11 cellular contexts compared by ENCODE assay signal in genomic region chr19:47781590-47782318, GRCh38. TPM values are rescaled to one million over a fixed set of nuclear protein-coding genes. Genes with fewer than 3 reads are reported as not detected.
DNase-seq lines count a peak whose midpoint lies in the region; ATAC-seq and TF ChIP-seq lines count a peak whose summit lies in the region.
"Had no signal": no experiment of that assay in that cellular context is flagged by ENCODE, and none has a peak within 500 bp of the region (broad histone marks: within the 10 kb centered on the region; RNA-seq: fewer than 3 reads in every experiment).

No MANE protein-coding gene starts in this region.

- peaks cover 25% of the 10 kb centered on the region for H3K36me3 Mint-ChIP-seq in T-helper 1 cell treated with Interleukin-12 subunit alpha and Interleukin-12 subunit beta and Interleukin-4 antibody, amounts not matched to agents 30 μg/mL and 1 μg/mL, for 36 hours (ENCODE audit: low read depth)
- peaks cover 37% of the 10 kb centered on the region for H3K36me3 Mint-ChIP-seq in activated T-helper 2 cell treated with anti-CD3 and anti-CD28 coated beads, Interferon-gamma antibody, Interleukin-2, Interleukin-4, amounts not matched to agents 10 μg/mL and 5 μg/mL and 100 μg/mL, durations not matched to agents 14 hours and 24 hours and 36 hours (ENCODE audit: low read depth)

- ATAC-seq in thoracic aorta (ENCODE audit: insufficient number of reproducible peaks, low FRiP score, low read depth) (no peak), GM21526 (IDR thresholded peaks at IDR 0.05; ENCODE audit: low FRiP score, unreplicated experiment) (no peak), GM18873 (IDR thresholded peaks at IDR 0.05; ENCODE audit: low FRiP score, unreplicated experiment) (no peak)
- ATAC-seq: stimulated activated naive B cell treated with anti-CD40 and anti-IgM and Interleukin-4, amounts not matched to agents 10 μg/mL and 1 μg/mL and 100 μg/mL, for 72 hours had no signal

- H3K9me3 Mint-ChIP-seq in T-helper 1 cell treated with Interleukin-12 subunit alpha and Interleukin-12 subunit beta and Interleukin-4 antibody, amounts not matched to agents 30 μg/mL and 1 μg/mL, for 36 hours, result no peaks in the 10 kb centered on the region
- no peaks in the 10 kb centered on the region for H3K9me3 Mint-ChIP-seq in activated T-helper 2 cell treated with anti-CD3 and anti-CD28 coated beads, Interferon-gamma antibody, Interleukin-2, Interleukin-4, amounts not matched to agents 10 μg/mL and 5 μg/mL and 100 μg/mL, durations not matched to agents 14 hours and 24 hours and 36 hours
- H3K9me3 Mint-ChIP-seq: stimulated activated naive B cell treated with anti-CD40 and anti-IgM and Interleukin-4, amounts not matched to agents 10 μg/mL and 1 μg/mL and 100 μg/mL, for 72 hours had no signal

- TF ChIP-seq CTCF in thoracic aorta (IDR thresholded peaks at IDR 0.05), result no peak

- peaks cover 43% of the 10 kb centered on the region for H3K36me3 ChIP-seq in muscle layer of colon (ENCODE audit: insufficient read depth, low read length)
- peaks cover 39% of the 10 kb centered on the region for H3K36me3 ChIP-seq in thoracic aorta

- H3K4me1 ChIP-seq in muscle layer of colon (ENCODE audit: insufficient read depth, low read length), result peaks cover 26% of the 10 kb centered on the region
- peaks cover 24 to 47% of the 10 kb centered on the region in 2 donors for H3K4me1 ChIP-seq in thoracic aorta (ENCODE audit: control insufficient read depth in 1 of 2, low read depth in 2 of 2)

- H3K4me3 ChIP-seq in muscle layer of colon (ENCODE audit: low read depth in 1 of 2, low read length in 2 of 2) (peak overlapping the region in 1 of 2 donors; percentile 94), thoracic aorta (peak overlapping the region; percentile 42)
- H3K4me3 ChIP-seq: MG63 had no signal

- H3K4me1 Mint-ChIP-seq in T-helper 1 cell treated with Interleukin-12 subunit alpha and Interleukin-12 subunit beta and Interleukin-4 antibody, amounts not matched to agents 30 μg/mL and 1 μg/mL, for 36 hours (ENCODE audit: low read depth), result peaks cover 23% of the 10 kb centered on the region
- peaks cover 9% of the 10 kb centered on the region for H3K4me1 Mint-ChIP-seq in activated T-helper 2 cell treated with anti-CD3 and anti-CD28 coated beads, Interferon-gamma antibody, Interleukin-2, Interleukin-4, amounts not matched to agents 10 μg/mL and 5 μg/mL and 100 μg/mL, durations not matched to agents 14 hours and 24 hours and 36 hours (ENCODE audit: low read depth)

- H3K9me3 ChIP-seq in muscle layer of colon (ENCODE audit: low read length), result no peaks in the 10 kb centered on the region
- H3K9me3 ChIP-seq in thoracic aorta, result no peaks in the 10 kb centered on the region
- H3K9me3 ChIP-seq: MG63 had no signal

- no peaks in the 10 kb centered on the region for H3K27me3 ChIP-seq in muscle layer of colon (ENCODE audit: control insufficient read depth in 1 of 2, insufficient read depth in 2 of 2, low read length in 2 of 2)
- no peaks in the 10 kb centered on the region for H3K27me3 ChIP-seq in thoracic aorta (replicated peaks; ENCODE audit: insufficient read depth)
- H3K27me3 ChIP-seq: MG63 had no signal

- no peaks in the 10 kb centered on the region for H3K27me3 Mint-ChIP-seq in T-helper 1 cell treated with Interleukin-12 subunit alpha and Interleukin-12 subunit beta and Interleukin-4 antibody, amounts not matched to agents 30 μg/mL and 1 μg/mL, for 36 hours (ENCODE audit: low read depth)
- no peaks in the 10 kb centered on the region for H3K27me3 Mint-ChIP-seq in activated T-helper 2 cell treated with anti-CD3 and anti-CD28 coated beads, Interferon-gamma antibody, Interleukin-2, Interleukin-4, amounts not matched to agents 10 μg/mL and 5 μg/mL and 100 μg/mL, durations not matched to agents 14 hours and 24 hours and 36 hours (ENCODE audit: low read depth)
- H3K27me3 Mint-ChIP-seq: stimulated activated naive B cell treated with anti-CD40 and anti-IgM and Interleukin-4, amounts not matched to agents 10 μg/mL and 1 μg/mL and 100 μg/mL, for 72 hours had no signal

- intact Hi-C loops in activated T-helper 2 cell treated with anti-CD3 and anti-CD28 coated beads, Interferon-gamma antibody, Interleukin-2, Interleukin-4, amounts not matched to agents 10 μg/mL and 5 μg/mL and 100 μg/mL, durations not matched to agents 14 hours and 24 hours and 36 hours (cut with micrococcal nuclease), result loop anchor here (10.0 kb wide), 1 partner anchor 67 kb away; the partner anchor contains the start of gene EHD2

- H3K27ac Mint-ChIP-seq in T-helper 1 cell treated with Interleukin-12 subunit alpha and Interleukin-12 subunit beta and Interleukin-4 antibody, amounts not matched to agents 30 μg/mL and 1 μg/mL, for 36 hours, result peak overlapping the region; percentile 52
- no peak overlapping the region for H3K27ac Mint-ChIP-seq in activated T-helper 2 cell treated with anti-CD3 and anti-CD28 coated beads, Interferon-gamma antibody, Interleukin-2, Interleukin-4, amounts not matched to agents 10 μg/mL and 5 μg/mL and 100 μg/mL, durations not matched to agents 14 hours and 24 hours and 36 hours

- no peak for DNase-seq in T-helper 1 cell
- DNase-seq in thoracic aorta (ENCODE audit: low spot score), result no peak
- no peak for DNase-seq in activated T-helper 2 cell treated with anti-CD3 and anti-CD28 coated beads, Interferon-gamma antibody, Interleukin-2, Interleukin-4, amounts not matched to agents 10 μg/mL and 5 μg/mL and 100 μg/mL, durations not matched to agents 14 hours and 24 hours and 36 hours (ENCODE audit: low spot score)
- DNase-seq: MG63; stimulated activated naive B cell treated with anti-CD40 and anti-IgM and Interleukin-4, amounts not matched to agents 10 μg/mL and 1 μg/mL and 100 μg/mL, for 72 hours had no signal

- H3K9ac ChIP-seq in muscle layer of colon (ENCODE audit: low read length), result no peak overlapping the region

- H3K27ac ChIP-seq in cingulate gyrus (ENCODE audit: low read depth, low read length), result peak overlapping the region; percentile 100
- H3K27ac ChIP-seq in muscle layer of colon (ENCODE audit: low read depth, low read length), result peak overlapping the region; percentile 89
- H3K27ac ChIP-seq in thoracic aorta, result peak overlapping the region in 1 of 2 donors; percentile 34
- H3K27ac ChIP-seq: 22Rv1 had no signal

- no peak overlapping the region for H3K4me3 Mint-ChIP-seq in T-helper 1 cell treated with Interleukin-12 subunit alpha and Interleukin-12 subunit beta and Interleukin-4 antibody, amounts not matched to agents 30 μg/mL and 1 μg/mL, for 36 hours
- H3K4me3 Mint-ChIP-seq in activated T-helper 2 cell treated with anti-CD3 and anti-CD28 coated beads, Interferon-gamma antibody, Interleukin-2, Interleukin-4, amounts not matched to agents 10 μg/mL and 5 μg/mL and 100 μg/mL, durations not matched to agents 14 hours and 24 hours and 36 hours (ENCODE audit: low read depth), result no peak overlapping the region

RNA-seq across cellular contexts. Expression of gene SELENOW, which starts 3.3 kb away (rescaled TPM):
- total RNA-seq in thoracic aorta, result 1,000 to 10,000 TPM in 1 of 2 donors, 100 to 1,000 TPM in 1; 504 to 1,102 TPM
- 89.0 and 98.3 TPM in 2 replicates for total RNA-seq in activated T-helper 2 cell treated with anti-CD3 and anti-CD28 coated beads, Interferon-gamma antibody, Interleukin-2, Interleukin-4, amounts not matched to agents 10 μg/mL and 5 μg/mL and 100 μg/mL, durations not matched to agents 14 hours and 24 hours and 36 hours

RNA-seq across cellular contexts. Expression of gene TPRX1, which starts 22.6 kb away (rescaled TPM):
- total RNA-seq in thoracic aorta, result not detected
- not detected in 2 replicates for total RNA-seq in activated T-helper 2 cell treated with anti-CD3 and anti-CD28 coated beads, Interferon-gamma antibody, Interleukin-2, Interleukin-4, amounts not matched to agents 10 μg/mL and 5 μg/mL and 100 μg/mL, durations not matched to agents 14 hours and 24 hours and 36 hours

RNA-seq across cellular contexts. Expression of gene NOP53, which starts 36.4 kb away (rescaled TPM):
- 100 to 1,000 TPM; 189 to 220 TPM for total RNA-seq in thoracic aorta
- total RNA-seq in activated T-helper 2 cell treated with anti-CD3 and anti-CD28 coated beads, Interferon-gamma antibody, Interleukin-2, Interleukin-4, amounts not matched to agents 10 μg/mL and 5 μg/mL and 100 μg/mL, durations not matched to agents 14 hours and 24 hours and 36 hours, result 266 and 269 TPM in 2 replicates

RNA-seq across cellular contexts. Expression of gene CRX, which starts 40.0 kb away (rescaled TPM):
- not detected for total RNA-seq in thoracic aorta
- not detected in 2 replicates for total RNA-seq in activated T-helper 2 cell treated with anti-CD3 and anti-CD28 coated beads, Interferon-gamma antibody, Interleukin-2, Interleukin-4, amounts not matched to agents 10 μg/mL and 5 μg/mL and 100 μg/mL, durations not matched to agents 14 hours and 24 hours and 36 hours
